In genomic region chr6:31877651-31878161, GRCh38 we compare ENCODE assay signal across 16 cellular contexts. TPM values are rescaled to one million over a fixed set of nuclear protein-coding genes. Genes with fewer than 3 reads are reported as not detected.
DNase-seq lines count a peak whose midpoint lies in the region; ATAC-seq and TF ChIP-seq lines count a peak whose summit lies in the region.
"Had no signal": no experiment of that assay in that cellular context is flagged by ENCODE, and none has a peak within 500 bp of the region (broad histone marks: within the 10 kb centered on the region; RNA-seq: fewer than 3 reads in every experiment).

No MANE protein-coding gene starts in this region.

- TF ChIP-seq CTCF in WTC11 (IDR thresholded peaks at IDR 0.05) (no peak), omental fat pad (IDR thresholded peaks at IDR 0.05) (no peak)

- ATAC-seq in Right ventricle myocardium superior (ENCODE audit: poor library complexity) (peak; percentile 43), left cardiac atrium (no peak), WTC11 (no peak), HG03432 (IDR thresholded peaks at IDR 0.05; ENCODE audit: unreplicated experiment) (no peak), omental fat pad (ENCODE audit: low FRiP score) (no peak)
- ATAC-seq: activated CD8-positive, alpha-beta T cell treated with anti-CD3 and anti-CD28 coated beads, Interleukin-2, amount 10 ng/mL, durations not matched to agents 7 days and 5 days; naive thymus-derived CD8-positive, alpha-beta T cell had no signal

- no peaks in the 10 kb centered on the region for H3K9me3 Mint-ChIP-seq in WTC11
- H3K9me3 Mint-ChIP-seq: activated naive CD4-positive, alpha-beta T cell treated with anti-CD3 and anti-CD28 coated beads, Interleukin-2, amount 50 U/mL, for 24 hours; naive thymus-derived CD8-positive, alpha-beta T cell had no signal

- H3K27me3 Mint-ChIP-seq in WTC11 (ENCODE audit: low read depth), result no peaks in the 10 kb centered on the region
- H3K27me3 Mint-ChIP-seq: activated naive CD4-positive, alpha-beta T cell treated with anti-CD3 and anti-CD28 coated beads, Interleukin-2, amount 50 U/mL, for 24 hours; naive thymus-derived CD8-positive, alpha-beta T cell had no signal

- H3K36me3 Mint-ChIP-seq in WTC11, result peaks cover 26% of the 10 kb centered on the region

- H3K27ac Mint-ChIP-seq in WTC11, result no peak overlapping the region
- H3K27ac Mint-ChIP-seq: activated CD8-positive, alpha-beta T cell treated with anti-CD3 and anti-CD28 coated beads, Interleukin-2, amount 10 ng/mL, durations not matched to agents 7 days and 5 days; activated naive CD4-positive, alpha-beta T cell treated with anti-CD3 and anti-CD28 coated beads, Interleukin-2, amount 50 U/mL, for 24 hours had no signal

- intact Hi-C loops in Right ventricle myocardium superior (cut with DNase I) (no loop called here), left cardiac atrium (cut with DNase I) (no loop called here)

- POLR2A ChIA-PET in WTC11 (lab: Charles Lee), result no interaction called here

- DNase-seq in Right ventricle myocardium superior (no peak), left cardiac atrium (no peak), WTC11 (ENCODE audit: low spot score) (no peak), mucosa of gallbladder (ENCODE audit: low spot score) (peak; percentile 90), ureter (ENCODE audit: low spot score) (peak; percentile 81), omental fat pad (ENCODE audit: low spot score) (no peak)
- DNase-seq in stimulated activated CD4-positive, alpha-beta T cell treated with anti-CD3 and anti-CD28 coated beads, Interleukin-4, amount 100 ng/mL, for 4 hours, result no peak
- DNase-seq: activated CD8-positive, alpha-beta T cell treated with anti-CD3 and anti-CD28 coated beads, Interleukin-2, amount 10 ng/mL, durations not matched to agents 7 days and 5 days; cortex of kidney; KG1; NCI-H2081; stimulated activated CD8-positive, alpha-beta memory T cell treated with anti-CD3 and anti-CD28 coated beads, Interleukin-4, amount 100 ng/mL, for 48 hours; T1000 had no signal

- peaks cover 6% of the 10 kb centered on the region for H3K4me1 Mint-ChIP-seq in WTC11
- H3K4me1 Mint-ChIP-seq: activated naive CD4-positive, alpha-beta T cell treated with anti-CD3 and anti-CD28 coated beads, Interleukin-2, amount 50 U/mL, for 24 hours had no signal

- CTCF ChIA-PET in WTC11 (lab: Charles Lee), result interaction anchor here (1.4 kb wide), 1 partner anchor 46 kb away, joined by 4 read pairs; no protein-coding TSS in a partner anchor

- no peak overlapping the region for H3K4me3 Mint-ChIP-seq in WTC11
- H3K4me3 Mint-ChIP-seq: activated CD8-positive, alpha-beta T cell treated with anti-CD3 and anti-CD28 coated beads, Interleukin-2, amount 10 ng/mL, durations not matched to agents 7 days and 5 days; activated naive CD4-positive, alpha-beta T cell treated with anti-CD3 and anti-CD28 coated beads, Interleukin-2, amount 50 U/mL, for 24 hours; naive thymus-derived CD8-positive, alpha-beta T cell had no signal

TF ChIP-seq in WTC11, 78 proteins besides CTCF, POLR2A, EP300 and RAD21:
- TF ChIP-seq TP53 (CRISPR knock-in tag; IDR thresholded peaks at IDR 0.05) (no peak), GABPB1 (CRISPR knock-in tag; IDR thresholded peaks at IDR 0.05) (peak; percentile 58; the same call in 1 of the 2 replicates)

RNA-seq across cellular contexts. Expression of gene SLC44A4, which starts 1.1 kb away (rescaled TPM):
- total RNA-seq in Right ventricle myocardium superior, result not detected
- not detected for total RNA-seq in left cardiac atrium
- total RNA-seq in WTC11 (2021), result 3.1 to 3.5 TPM (median 3.5 TPM) in 3 replicates
- total RNA-seq in mucosa of gallbladder, result 457 TPM
- 79.8 TPM for total RNA-seq in ureter
- total RNA-seq in omental fat pad, result under 1 TPM in 3 of 4 donors, not detected in 1; 0.19 to 0.84 (median 0.38) TPM
- total RNA-seq: naive thymus-derived CD8-positive, alpha-beta T cell had no signal

RNA-seq across cellular contexts. Expression of gene NEU1, which starts 15.1 kb away (rescaled TPM):
- 24.1 TPM for total RNA-seq in Right ventricle myocardium superior
- total RNA-seq in left cardiac atrium, result 10 to 100 TPM; 26.8 to 31.8 TPM
- 42.6 to 44.8 TPM (median 42.8 TPM) in 3 replicates for total RNA-seq in WTC11 (2021)
- 91.2 TPM for total RNA-seq in mucosa of gallbladder
- total RNA-seq in ureter, result 29.2 TPM
- total RNA-seq in omental fat pad, result 10 to 100 TPM; 44.1 to 63.8 (median 55.2) TPM

RNA-seq across cellular contexts. Expression of gene EHMT2, which starts 19.8 kb away (rescaled TPM):
- total RNA-seq in Right ventricle myocardium superior (15.5 TPM), left cardiac atrium (10 to 100 TPM; 12.9 to 20.2 TPM), WTC11 (2021) (137 to 169 TPM (median 168 TPM) in 3 replicates), mucosa of gallbladder (63.4 TPM), ureter (53.4 TPM), omental fat pad (10 to 100 TPM; 17.4 to 25.9 (median 20.0) TPM)

RNA-seq across cellular contexts. Expression of gene ZBTB12, which starts 24.2 kb away (rescaled TPM):
- 3.1 TPM for total RNA-seq in Right ventricle myocardium superior
- 1 to 10 TPM; 2.5 to 4.6 TPM for total RNA-seq in left cardiac atrium
- total RNA-seq in WTC11 (2021), result 24.0 to 46.2 TPM (median 44.1 TPM) in 3 replicates
- total RNA-seq in mucosa of gallbladder, result 11.8 TPM
- total RNA-seq in ureter, result 6.4 TPM
- total RNA-seq in omental fat pad, result 1 to 10 TPM in 3 of 4 donors, under 1 TPM in 1; 0.48 to 1.9 (median 1.4) TPM

RNA-seq across cellular contexts. Expression of gene C2, which starts 49.8 kb away (rescaled TPM):
- total RNA-seq in Right ventricle myocardium superior, result 7.6 TPM
- total RNA-seq in left cardiac atrium, result 10 to 100 TPM; 12.3 to 30.0 TPM
- 1.3 TPM in 3 replicates for total RNA-seq in WTC11 (2021)
- total RNA-seq in mucosa of gallbladder, result 14.8 TPM
- total RNA-seq in ureter, result 17.1 TPM
- 10 to 100 TPM; 30.6 to 96.1 (median 46.0) TPM for total RNA-seq in omental fat pad

Comparison
In these comparisons a context has a peak if more than half of its experiments do, and no peak if none do; other contexts are left out.
1. DNase-seq: peak in mucosa of gallbladder (single experiment) and ureter (single experiment); none in Right ventricle myocardium superior (single experiment), left cardiac atrium (single experiment), WTC11 (single experiment), stimulated activated CD4-positive, alpha-beta T cell treated with anti-CD3 and anti-CD28 coated beads, Interleukin-4, amount 100 ng/mL, for 4 hours (0 of 2) and omental fat pad (single experiment).
2. RNA of gene SLC44A4, which starts 1.1 kb away (total RNA-seq): 457 TPM in mucosa of gallbladder (single experiment) and 79.8 TPM in ureter (single experiment); 3.1 to 3.5 TPM in WTC11, 0.19 to 0.84 TPM in omental fat pad, not detected in left cardiac atrium and not detected in Right ventricle myocardium superior (single experiment); every median in the first group is over 10 times any median in the second.